1 cellular context compared by ENCODE assay signal in the genomic region with DNA sequence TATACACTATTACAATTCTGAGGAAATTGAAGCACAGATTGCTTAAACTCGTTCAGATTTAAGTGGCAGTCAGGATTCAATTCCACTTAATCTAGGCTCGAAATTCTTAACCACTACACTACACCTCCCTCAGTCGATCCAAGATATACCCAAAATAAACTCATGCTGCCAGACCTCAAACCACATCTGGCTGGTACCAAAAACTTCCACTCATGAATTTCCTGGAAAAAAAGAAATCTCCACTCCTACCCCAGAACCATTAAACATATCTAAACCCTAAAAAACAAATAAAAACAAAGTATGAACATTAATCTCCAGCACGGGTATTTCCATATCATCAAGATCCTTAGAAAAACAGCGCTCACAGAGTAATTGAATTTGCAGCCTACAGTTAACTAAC.
TF ChIP-seq lines count a peak whose summit lies in the region.

No MANE protein-coding gene starts in this region.

TF ChIP-seq in WTC11, 78 proteins besides CTCF, POLR2A, EP300 and RAD21 (continued from another document):
- TF ChIP-seq, protein P1, sequence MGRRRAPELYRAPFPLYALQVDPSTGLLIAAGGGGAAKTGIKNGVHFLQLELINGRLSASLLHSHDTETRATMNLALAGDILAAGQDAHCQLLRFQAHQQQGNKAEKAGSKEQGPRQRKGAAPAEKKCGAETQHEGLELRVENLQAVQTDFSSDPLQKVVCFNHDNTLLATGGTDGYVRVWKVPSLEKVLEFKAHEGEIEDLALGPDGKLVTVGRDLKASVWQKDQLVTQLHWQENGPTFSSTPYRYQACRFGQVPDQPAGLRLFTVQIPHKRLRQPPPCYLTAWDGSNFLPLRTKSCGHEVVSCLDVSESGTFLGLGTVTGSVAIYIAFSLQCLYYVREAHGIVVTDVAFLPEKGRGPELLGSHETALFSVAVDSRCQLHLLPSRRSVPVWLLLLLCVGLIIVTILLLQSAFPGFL (CRISPR knock-in tag; IDR thresholded peaks at IDR 0.05; ENCODE audit: borderline replicate concordance), result no peak
- no peak for TF ChIP-seq KAT7 (CRISPR knock-in tag; IDR thresholded peaks at IDR 0.05; ENCODE audit: borderline replicate concordance)
- TF ChIP-seq, protein P2, sequence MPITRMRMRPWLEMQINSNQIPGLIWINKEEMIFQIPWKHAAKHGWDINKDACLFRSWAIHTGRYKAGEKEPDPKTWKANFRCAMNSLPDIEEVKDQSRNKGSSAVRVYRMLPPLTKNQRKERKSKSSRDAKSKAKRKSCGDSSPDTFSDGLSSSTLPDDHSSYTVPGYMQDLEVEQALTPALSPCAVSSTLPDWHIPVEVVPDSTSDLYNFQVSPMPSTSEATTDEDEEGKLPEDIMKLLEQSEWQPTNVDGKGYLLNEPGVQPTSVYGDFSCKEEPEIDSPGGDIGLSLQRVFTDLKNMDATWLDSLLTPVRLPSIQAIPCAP (CRISPR knock-in tag; IDR thresholded peaks at IDR 0.05), result no peak
- TF ChIP-seq, protein P3, sequence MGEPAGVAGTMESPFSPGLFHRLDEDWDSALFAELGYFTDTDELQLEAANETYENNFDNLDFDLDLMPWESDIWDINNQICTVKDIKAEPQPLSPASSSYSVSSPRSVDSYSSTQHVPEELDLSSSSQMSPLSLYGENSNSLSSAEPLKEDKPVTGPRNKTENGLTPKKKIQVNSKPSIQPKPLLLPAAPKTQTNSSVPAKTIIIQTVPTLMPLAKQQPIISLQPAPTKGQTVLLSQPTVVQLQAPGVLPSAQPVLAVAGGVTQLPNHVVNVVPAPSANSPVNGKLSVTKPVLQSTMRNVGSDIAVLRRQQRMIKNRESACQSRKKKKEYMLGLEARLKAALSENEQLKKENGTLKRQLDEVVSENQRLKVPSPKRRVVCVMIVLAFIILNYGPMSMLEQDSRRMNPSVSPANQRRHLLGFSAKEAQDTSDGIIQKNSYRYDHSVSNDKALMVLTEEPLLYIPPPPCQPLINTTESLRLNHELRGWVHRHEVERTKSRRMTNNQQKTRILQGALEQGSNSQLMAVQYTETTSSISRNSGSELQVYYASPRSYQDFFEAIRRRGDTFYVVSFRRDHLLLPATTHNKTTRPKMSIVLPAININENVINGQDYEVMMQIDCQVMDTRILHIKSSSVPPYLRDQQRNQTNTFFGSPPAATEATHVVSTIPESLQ (CRISPR knock-in tag; IDR thresholded peaks at IDR 0.05), result no peak
- TF ChIP-seq, protein P4, sequence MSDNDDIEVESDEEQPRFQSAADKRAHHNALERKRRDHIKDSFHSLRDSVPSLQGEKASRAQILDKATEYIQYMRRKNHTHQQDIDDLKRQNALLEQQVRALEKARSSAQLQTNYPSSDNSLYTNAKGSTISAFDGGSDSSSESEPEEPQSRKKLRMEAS (CRISPR knock-in tag; IDR thresholded peaks at IDR 0.05), result no peak
- TF ChIP-seq PRRX2 (CRISPR knock-in tag; IDR thresholded peaks at IDR 0.05), result no peak
- TF ChIP-seq, protein P5, sequence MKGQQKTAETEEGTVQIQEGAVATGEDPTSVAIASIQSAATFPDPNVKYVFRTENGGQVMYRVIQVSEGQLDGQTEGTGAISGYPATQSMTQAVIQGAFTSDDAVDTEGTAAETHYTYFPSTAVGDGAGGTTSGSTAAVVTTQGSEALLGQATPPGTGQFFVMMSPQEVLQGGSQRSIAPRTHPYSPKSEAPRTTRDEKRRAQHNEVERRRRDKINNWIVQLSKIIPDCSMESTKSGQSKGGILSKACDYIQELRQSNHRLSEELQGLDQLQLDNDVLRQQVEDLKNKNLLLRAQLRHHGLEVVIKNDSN (CRISPR knock-in tag; IDR thresholded peaks at IDR 0.05), result no peak
- TF ChIP-seq NFE2L1 (CRISPR knock-in tag; IDR thresholded peaks at IDR 0.05), result no peak
- TF ChIP-seq, protein P6, sequence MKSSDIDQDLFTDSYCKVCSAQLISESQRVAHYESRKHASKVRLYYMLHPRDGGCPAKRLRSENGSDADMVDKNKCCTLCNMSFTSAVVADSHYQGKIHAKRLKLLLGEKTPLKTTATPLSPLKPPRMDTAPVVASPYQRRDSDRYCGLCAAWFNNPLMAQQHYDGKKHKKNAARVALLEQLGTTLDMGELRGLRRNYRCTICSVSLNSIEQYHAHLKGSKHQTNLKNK (CRISPR knock-in tag; IDR thresholded peaks at IDR 0.05), result no peak
- TF ChIP-seq TEAD4 (CRISPR knock-in tag; IDR thresholded peaks at IDR 0.05), result no peak
